In the genomic region with DNA sequence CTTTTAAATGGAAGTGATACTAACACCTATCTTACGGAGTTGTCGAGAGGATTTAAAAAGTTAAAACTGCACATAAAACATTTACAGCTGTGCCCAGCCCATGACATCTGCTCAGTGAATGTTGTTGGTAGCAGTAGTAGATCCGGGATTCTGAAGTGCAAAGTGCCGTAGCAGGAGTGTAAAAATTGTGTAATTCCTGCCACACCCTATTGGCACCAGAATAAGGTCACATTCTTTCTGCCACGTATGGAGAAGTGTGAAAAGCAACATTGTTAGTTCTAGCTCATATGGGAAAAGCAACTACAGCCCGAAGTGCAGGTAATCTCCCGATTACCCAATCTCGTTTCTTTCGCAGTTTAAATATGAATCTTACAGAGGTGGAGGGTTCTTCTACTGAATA, we compare ENCODE assay signal across 14 cellular contexts. TPM values are rescaled to one million over a fixed set of nuclear protein-coding genes. Genes with fewer than 3 reads are reported as not detected.
A peak's percentile ranks its signal among the peaks of the same experiment; 100 is the strongest.
DNase-seq lines count a peak whose midpoint lies in the region; ATAC-seq and TF ChIP-seq lines count a peak whose summit lies in the region.
"Had no signal": no experiment of that assay in that cellular context is flagged by ENCODE, and none has a peak within 500 bp of the region (broad histone marks: within the 10 kb centered on the region; RNA-seq: fewer than 3 reads in every experiment).

No MANE protein-coding gene starts in this region.

- H3K9ac ChIP-seq in mammary epithelial cell (ENCODE audit: insufficient read depth, low read length) (no peak overlapping the region), mucosa of rectum (ENCODE audit: low read depth in 1 of 2, low read length in 2 of 2) (peak overlapping the region; percentile 61 to 63)

- no peak overlapping the region for H3K4me2 ChIP-seq in mammary epithelial cell (ENCODE audit: insufficient read depth, low read depth, low read length)

- peaks cover 2% of the 10 kb centered on the region for H3K36me3 ChIP-seq in mammary epithelial cell (ENCODE audit: insufficient read depth, low read length)
- H3K36me3 ChIP-seq in mucosa of rectum (ENCODE audit: control insufficient read depth in 2 of 2, insufficient read depth in 2 of 2, low read length in 2 of 2): peaks cover 0 to 4% of the 10 kb centered on the region in 2 donors
- H3K36me3 ChIP-seq in thyroid gland: no peaks in the 10 kb centered on the region

- no peak for TF ChIP-seq EP300 in Ishikawa (IDR thresholded peaks at IDR 0.05; ENCODE audit: borderline replicate concordance)

- peaks cover 12% of the 10 kb centered on the region for H3K4me1 ChIP-seq in mammary epithelial cell (ENCODE audit: insufficient read depth, low read length)
- H3K4me1 ChIP-seq in foreskin keratinocyte: peaks cover 6% of the 10 kb centered on the region
- H3K4me1 ChIP-seq in mucosa of rectum (ENCODE audit: control insufficient read depth in 2 of 2, insufficient read depth in 2 of 2, low read length in 2 of 2): peaks cover 0 to 10% of the 10 kb centered on the region in 2 donors
- H3K4me1 ChIP-seq in thyroid gland: no peaks in the 10 kb centered on the region

- no peaks in the 10 kb centered on the region for H4K20me1 ChIP-seq in mammary epithelial cell (ENCODE audit: insufficient read depth, low read length)

- TF ChIP-seq RAD21 in Ishikawa (IDR thresholded peaks at IDR 0.05; ENCODE audit: low read depth): no peak

- TF ChIP-seq POLR2A in thyroid gland (IDR thresholded peaks at IDR 0.05): no peak

- CTCF ChIA-PET in mammary epithelial cell (lab: Charles Lee; ENCODE audit: low non-redundant PET): no interaction called here

- TF ChIP-seq CTCF in mammary epithelial cell (conservative IDR thresholded peaks at IDR 0.05 in 1 of 2, IDR thresholded peaks at IDR 0.05 in 1 of 2; ENCODE audit: extremely low read depth in 1 of 2, insufficient read depth in 1 of 2, low read depth in 1 of 2, low read length in 2 of 2) (no peak), foreskin keratinocyte (conservative IDR thresholded peaks at IDR 0.05) (no peak), thyroid gland (IDR thresholded peaks at IDR 0.05) (no peak)

- in situ Hi-C loops in mammary epithelial cell (cut with MboI; ENCODE audit: low sequenced_read_pairs in 2 of 2): no loop called here

- H3K79me2 ChIP-seq in mammary epithelial cell (ENCODE audit: insufficient read depth, low read length): no peaks in the 10 kb centered on the region

- WGBS in mammary epithelial cell (ENCODE audit: low coverage, missing lambda C conversion rate): 80% methylated on average over 9 of the region's 9 CpGs
- 74 to 83% methylated on average over 9 of the region's 9 CpGs for WGBS in thyroid gland, 2 donors

- peak overlapping the region; percentile 39 for H2AFZ ChIP-seq in mammary epithelial cell (ENCODE audit: low read depth, low read length)

- no peak for DNase-seq in mammary epithelial cell
- DNase-seq in foreskin keratinocyte: peak; percentile 12 to 30
- DNase-seq in thyroid gland: no peak
- DNase-seq in NCI-H2227 (lab: John Stamatoyannopoulos, UW; ENCODE audit: unreplicated experiment): no peak
- no peak for DNase-seq in NCI-H2081 (lab: John Stamatoyannopoulos, UW)
- DNase-seq in NOMO-1 treated with dmso at 0.1 percent for 144 hours (lab: John Stamatoyannopoulos, UW; ENCODE audit: unreplicated experiment): no peak
- DNase-seq: NCI-H1092, NCI-H1694 treated with DMSO at 0.1 percent for 48 hours, NCI-H446 treated with DMSO at 0.1 percent for 48 hours, NCI-H774 had no signal

- peak; percentile 35 for ATAC-seq in foreskin keratinocyte
- ATAC-seq: GM12878, HCT116 had no signal

- H3K9me3 ChIP-seq in mammary epithelial cell (replicated peaks; ENCODE audit: insufficient read depth, low read length) (no peaks in the 10 kb centered on the region), mucosa of rectum (ENCODE audit: control insufficient read depth in 2 of 2, low read length in 2 of 2) (no peaks in the 10 kb centered on the region), thyroid gland (no peaks in the 10 kb centered on the region)

- H3K4me3 ChIP-seq in mammary epithelial cell (replicated peaks in 1 of 3; ENCODE audit: insufficient read depth in 1 of 3, low read depth in 2 of 3, low read length in 3 of 3): no peak overlapping the region
- H3K4me3 ChIP-seq in mucosa of rectum (ENCODE audit: low read length in 2 of 2): peak overlapping the region; percentile 37 to 56
- H3K4me3 ChIP-seq in thyroid gland (replicated peaks in 1 of 3): no peak overlapping the region
- H3K4me3 ChIP-seq: GM12878 had no signal

- dilution Hi-C loops in mammary epithelial cell (cut with HindIII; ENCODE audit: low sequenced_read_pairs): no loop called here

- H3K27me3 ChIP-seq in mammary epithelial cell (ENCODE audit: insufficient read depth, low read length) (no peaks in the 10 kb centered on the region), foreskin keratinocyte (no peaks in the 10 kb centered on the region), mucosa of rectum (ENCODE audit: control insufficient read depth in 2 of 2, insufficient read depth in 2 of 2, low read length in 2 of 2) (no peaks in the 10 kb centered on the region), thyroid gland (no peaks in the 10 kb centered on the region)

- no TSS peak for BruUV-seq in mammary epithelial cell (replicated peaks; lab: Mats Ljungman, UMichigan)

- no peak overlapping the region for H3K27ac ChIP-seq in mammary epithelial cell (ENCODE audit: insufficient read depth, low read depth, low read length)
- H3K27ac ChIP-seq in foreskin keratinocyte: no peak overlapping the region
- H3K27ac ChIP-seq in mucosa of rectum (ENCODE audit: low read depth in 2 of 2, low read length in 2 of 2): peak overlapping the region; percentile 67 to 86
- H3K27ac ChIP-seq in thyroid gland: no peak overlapping the region

- intact Hi-C loops in mammary epithelial cell (cut with micrococcal nuclease) (no loop called here), thyroid gland (cut with DNase I) (no loop called here)

TF ChIP-seq in Ishikawa, 13 proteins besides CTCF, POLR2A, EP300 and RAD21:
- TF ChIP-seq, protein P1, sequence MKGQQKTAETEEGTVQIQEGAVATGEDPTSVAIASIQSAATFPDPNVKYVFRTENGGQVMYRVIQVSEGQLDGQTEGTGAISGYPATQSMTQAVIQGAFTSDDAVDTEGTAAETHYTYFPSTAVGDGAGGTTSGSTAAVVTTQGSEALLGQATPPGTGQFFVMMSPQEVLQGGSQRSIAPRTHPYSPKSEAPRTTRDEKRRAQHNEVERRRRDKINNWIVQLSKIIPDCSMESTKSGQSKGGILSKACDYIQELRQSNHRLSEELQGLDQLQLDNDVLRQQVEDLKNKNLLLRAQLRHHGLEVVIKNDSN (IDR thresholded peaks at IDR 0.05): no peak
- TF ChIP-seq, protein P2, sequence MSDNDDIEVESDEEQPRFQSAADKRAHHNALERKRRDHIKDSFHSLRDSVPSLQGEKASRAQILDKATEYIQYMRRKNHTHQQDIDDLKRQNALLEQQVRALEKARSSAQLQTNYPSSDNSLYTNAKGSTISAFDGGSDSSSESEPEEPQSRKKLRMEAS (IDR thresholded peaks at IDR 0.05): no peak
- TF ChIP-seq NFIC (IDR thresholded peaks at IDR 0.05) (no peak), EGR1 (IDR thresholded peaks at IDR 0.05) (no peak), CEBPB (IDR thresholded peaks at IDR 0.05) (peak; percentile 51; the same call in 1 of the 2 replicates), YY1 (IDR thresholded peaks at IDR 0.05; ENCODE audit: low read depth) (no peak)

RNA-seq across cellular contexts. Expression of a gene that starts 31.2 kb away (rescaled TPM):
- total RNA-seq in mammary epithelial cell: 10 to 100 TPM in 1 of 2 donors, 1 to 10 TPM in 1; 8.0 to 19.9 TPM
- 10.3 TPM for polyA plus RNA-seq in mammary epithelial cell
- polyA minus RNA-seq in mammary epithelial cell: 7.3 TPM
- 15.9 and 16.9 TPM in 2 replicates for total RNA-seq in foreskin keratinocyte
- 13.2 and 15.3 TPM in 2 replicates for polyA plus RNA-seq in foreskin keratinocyte
- 10 to 100 TPM; 14.4 to 29.4 (median 22.3) TPM for total RNA-seq in thyroid gland

RNA-seq across cellular contexts. Expression of a gene that starts 31.5 kb away (rescaled TPM):
- total RNA-seq in mammary epithelial cell (10 to 100 TPM; 34.2 to 43.0 TPM), foreskin keratinocyte (36.4 and 38.0 TPM in 2 replicates), thyroid gland (10 to 100 TPM; 10.1 to 23.6 (median 15.7) TPM)
- polyA plus RNA-seq in mammary epithelial cell (18.9 TPM), foreskin keratinocyte (20.8 and 23.2 TPM in 2 replicates)
- 9.7 TPM for polyA minus RNA-seq in mammary epithelial cell

RNA-seq across cellular contexts. Expression of a gene that starts 53.2 kb away (rescaled TPM):
- 10 to 100 TPM in 1 of 2 donors, 1 to 10 TPM in 1; 4.5 to 38.3 TPM for total RNA-seq in mammary epithelial cell
- polyA plus RNA-seq in mammary epithelial cell: 23.3 TPM
- 8.7 TPM for polyA minus RNA-seq in mammary epithelial cell
- total RNA-seq in foreskin keratinocyte: 43.3 and 45.6 TPM in 2 replicates
- polyA plus RNA-seq in foreskin keratinocyte: 32.7 and 37.3 TPM in 2 replicates
- total RNA-seq in thyroid gland: 1 to 10 TPM in 3 of 4 donors, not detected in 1; 1.8 to 3.5 (median 1.9) TPM

Comparison
In these comparisons a context has a peak if more than half of its experiments do, and no peak if none do; other contexts are left out.
1. DNase-seq: peak in foreskin keratinocyte (2 of 2); none in mammary epithelial cell (single experiment), thyroid gland (0 of 2), NCI-H2227 (single experiment), NCI-H2081 (0 of 2) and NOMO-1 treated with dmso at 0.1 percent for 144 hours (single experiment).
2. H3K27ac ChIP-seq: peak in mucosa of rectum (2 of 2); none in mammary epithelial cell (single experiment), foreskin keratinocyte (single experiment) and thyroid gland (0 of 3).
3. H3K4me3 ChIP-seq: peak in mucosa of rectum (2 of 2); none in mammary epithelial cell (0 of 3) and thyroid gland (0 of 3).